Comparison of ENCODE assay signal across 22 cellular contexts in the genomic region with DNA sequence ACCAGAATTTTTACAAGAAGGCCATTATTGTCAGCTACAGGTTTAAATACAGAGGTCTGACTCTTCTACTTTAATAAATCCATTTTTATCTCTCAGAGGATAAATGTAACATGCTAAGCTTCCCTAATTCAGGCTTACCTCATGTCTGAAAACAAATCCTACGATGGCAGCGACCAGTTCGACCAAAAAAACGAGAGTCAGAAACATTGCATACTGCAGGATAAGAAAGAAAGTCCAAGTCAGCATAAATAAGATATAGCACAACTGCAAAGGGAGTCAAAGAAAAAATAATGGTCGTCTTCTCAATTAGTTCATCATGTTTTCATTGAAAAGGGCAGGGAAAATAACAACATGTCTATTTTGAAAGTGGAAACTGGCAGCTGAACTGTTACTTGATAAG. TPM values are rescaled to one million over a fixed set of nuclear protein-coding genes. Genes with fewer than 3 reads are reported as not detected.
A peak's percentile ranks its signal among the peaks of the same experiment; 100 is the strongest.
DNase-seq lines count a peak whose midpoint lies in the region; ATAC-seq and TF ChIP-seq lines count a peak whose summit lies in the region.
"Had no signal": no experiment of that assay in that cellular context is flagged by ENCODE, and none has a peak within 500 bp of the region (broad histone marks: within the 10 kb centered on the region; RNA-seq: fewer than 3 reads in every experiment).

No MANE protein-coding gene starts in this region.

- H3K9me2 ChIP-seq in PC-3 (replicated peaks; ENCODE audit: low read length), result no peaks in the 10 kb centered on the region

- POLR2A ChIA-PET in Caco-2 (lab: Charles Lee) (no interaction called here), PC-3 (lab: Charles Lee; ENCODE audit: unreplicated experiment) (no interaction called here)

- H3K9ac ChIP-seq in PC-3 (ENCODE audit: low read length), result no peak overlapping the region

- no peaks in the 10 kb centered on the region for H3K27me3 Mint-ChIP-seq in Caco-2 (ENCODE audit: insufficient read depth, unreplicated experiment)
- no peaks in the 10 kb centered on the region for H3K27me3 Mint-ChIP-seq in glutamatergic neuron (ENCODE audit: unreplicated experiment)
- peaks cover 13% of the 10 kb centered on the region for H3K27me3 Mint-ChIP-seq in activated T-helper 1 cell treated with anti-CD3 and anti-CD28 coated beads, Interleukin-12 subunit alpha, Interleukin-12 subunit beta, Interleukin-2, Interleukin-4 antibody, amounts not matched to agents 30 ng/mL and 10 ng/mL and 1 ng/mL, durations not matched to agents 14 hours and 24 hours and 36 hours (ENCODE audit: insufficient read depth)

- H3K4me3 ChIP-seq in Caco-2 (ENCODE audit: low read depth, low read length) (peak overlapping the region; percentile 81; the same call in 1 of the 2 replicates), PC-3 (ENCODE audit: low read length) (peak overlapping the region; percentile 84), osteoblast (ENCODE audit: insufficient read depth, low read length) (no peak overlapping the region)

- H3K4me1 Mint-ChIP-seq in Caco-2 (ENCODE audit: low read depth, unreplicated experiment) (peaks cover 16% of the 10 kb centered on the region), glutamatergic neuron (ENCODE audit: low read depth, unreplicated experiment) (peaks cover 6% of the 10 kb centered on the region)
- peaks cover 9% of the 10 kb centered on the region for H3K4me1 Mint-ChIP-seq in activated T-helper 1 cell treated with anti-CD3 and anti-CD28 coated beads, Interleukin-12 subunit alpha, Interleukin-12 subunit beta, Interleukin-2, Interleukin-4 antibody, amounts not matched to agents 30 ng/mL and 10 ng/mL and 1 ng/mL, durations not matched to agents 14 hours and 24 hours and 36 hours (ENCODE audit: low read depth)

- no peak for DNase-seq in Caco-2
- DNase-seq in PC-3, result no peak
- DNase-seq in glutamatergic neuron, result no peak
- peak; percentile 55 for DNase-seq in osteoblast (ENCODE audit: insufficient read length, low spot score, missing footprints)
- DNase-seq in activated T-helper 1 cell treated with anti-CD3 and anti-CD28 coated beads, Interleukin-12 subunit alpha, Interleukin-12 subunit beta, Interleukin-2, Interleukin-4 antibody, amounts not matched to agents 30 ng/mL and 10 ng/mL and 1 ng/mL, durations not matched to agents 14 hours and 24 hours and 36 hours (ENCODE audit: low spot score), result no peak
- no peak for DNase-seq in KG1 (lab: John Stamatoyannopoulos, UW)
- no peak for DNase-seq in pons (ENCODE audit: low spot score)
- DNase-seq: activated CD4-positive, alpha-beta T cell treated with anti-CD3 and anti-CD28 coated beads for 48 hours; activated CD8-positive, alpha-beta memory T cell treated with anti-CD3 and anti-CD28 coated beads, Interleukin-2, amount 10 ng/mL, durations not matched to agents 7 days and 5 days; activated naive CD8-positive, alpha-beta T cell treated with anti-CD3 and anti-CD28 coated beads, Interleukin-2, amount 10 ng/mL, durations not matched to agents 7 days and 5 days; CD4-positive, CD25-positive, alpha-beta regulatory T cell; foreskin melanocyte; Kasumi-1; left colon; NCI-H1105; NCI-H524; pancreas; stimulated activated CD8-positive, alpha-beta memory T cell treated with anti-CD3 and anti-CD28 coated beads, Interleukin-4, amount 100 ng/mL, for 48 hours had no signal

- TF ChIP-seq CTCF in Caco-2 (IDR thresholded peaks at IDR 0.05; ENCODE audit: insufficient read depth in 1 of 2, low read depth in 1 of 2, low read length in 1 of 2, severe bottlenecking in 1 of 2, unreplicated experiment in 1 of 2) (no peak), PC-3 (conservative IDR thresholded peaks at IDR 0.05; ENCODE audit: low read depth, low read length) (no peak), glutamatergic neuron (IDR thresholded peaks at IDR 0.05; ENCODE audit: partially characterized antibody, unreplicated experiment) (no peak), osteoblast (IDR thresholded peaks at IDR 0.05; ENCODE audit: extremely low read depth, low read depth, low read length) (no peak)

- intact Hi-C loops in Caco-2 (cut with micrococcal nuclease; ENCODE audit: unreplicated experiment) (no loop called here), PC-3 (cut with micrococcal nuclease) (no loop called here)
- intact Hi-C loops in activated T-helper 1 cell treated with anti-CD3 and anti-CD28 coated beads, Interleukin-12 subunit alpha, Interleukin-12 subunit beta, Interleukin-2, Interleukin-4 antibody, amounts not matched to agents 30 ng/mL and 10 ng/mL and 1 ng/mL, durations not matched to agents 14 hours and 24 hours and 36 hours (cut with micrococcal nuclease), result no loop called here

- H3K4me1 ChIP-seq in Caco-2, result peaks cover 5% of the 10 kb centered on the region
- H3K4me1 ChIP-seq in PC-3 (ENCODE audit: insufficient read depth, low read length), result peaks cover 12% of the 10 kb centered on the region
- H3K4me1 ChIP-seq in osteoblast (ENCODE audit: insufficient read depth, low read length), result peaks cover 12% of the 10 kb centered on the region
- H3K4me1 ChIP-seq: pancreas had no signal

- H3K36me3 ChIP-seq in Caco-2 (ENCODE audit: control insufficient read depth, insufficient read depth, low read length) (no peaks in the 10 kb centered on the region), PC-3 (ENCODE audit: low read depth, low read length) (0 out of 2 replicates have a peak, but pooled peaks cover 4% of the 10 kb centered on the region), osteoblast (ENCODE audit: insufficient read depth, low read length) (no peaks in the 10 kb centered on the region)
- H3K36me3 ChIP-seq: pancreas had no signal

- ATAC-seq in PC-3, result no peak
- ATAC-seq in HG03439 (IDR thresholded peaks at IDR 0.05; ENCODE audit: unreplicated experiment), result no peak
- ATAC-seq: activated CD8-positive, alpha-beta memory T cell treated with anti-CD3 and anti-CD28 coated beads, Interleukin-2, amount 10 ng/mL, durations not matched to agents 7 days and 5 days; pancreas had no signal

- BruUV-seq in Caco-2 (replicated peaks; lab: Mats Ljungman, UMichigan) (no TSS peak), PC-3 (replicated peaks; lab: Mats Ljungman, UMichigan) (no TSS peak)

- H3K36me3 Mint-ChIP-seq in Caco-2 (ENCODE audit: insufficient read depth, unreplicated experiment) (peaks cover 30% of the 10 kb centered on the region), glutamatergic neuron (ENCODE audit: unreplicated experiment) (no peaks in the 10 kb centered on the region)
- peaks cover 2% of the 10 kb centered on the region for H3K36me3 Mint-ChIP-seq in activated T-helper 1 cell treated with anti-CD3 and anti-CD28 coated beads, Interleukin-12 subunit alpha, Interleukin-12 subunit beta, Interleukin-2, Interleukin-4 antibody, amounts not matched to agents 30 ng/mL and 10 ng/mL and 1 ng/mL, durations not matched to agents 14 hours and 24 hours and 36 hours (ENCODE audit: low read depth)
- H3K36me3 Mint-ChIP-seq: activated CD8-positive, alpha-beta memory T cell treated with anti-CD3 and anti-CD28 coated beads, Interleukin-2, amount 10 ng/mL, durations not matched to agents 7 days and 5 days; activated naive CD8-positive, alpha-beta T cell treated with anti-CD3 and anti-CD28 coated beads, Interleukin-2, amount 10 ng/mL, durations not matched to agents 7 days and 5 days; CD4-positive, CD25-positive, alpha-beta regulatory T cell had no signal

- H3K9me3 ChIP-seq in Caco-2 (no peaks in the 10 kb centered on the region), PC-3 (ENCODE audit: low read length) (no peaks in the 10 kb centered on the region), osteoblast (ENCODE audit: low read depth, low read length) (no peaks in the 10 kb centered on the region)
- H3K9me3 ChIP-seq: pancreas had no signal

- H3K79me2 ChIP-seq in PC-3 (ENCODE audit: low read length) (peaks cover 18% of the 10 kb centered on the region), osteoblast (ENCODE audit: insufficient read depth, low read length) (no peaks in the 10 kb centered on the region)

- H2AFZ ChIP-seq in PC-3 (ENCODE audit: low read length), result no peak overlapping the region
- no peak overlapping the region for H2AFZ ChIP-seq in osteoblast (ENCODE audit: low read length)

- H3K4me3 Mint-ChIP-seq in Caco-2 (ENCODE audit: unreplicated experiment) (peak overlapping the region; percentile 78), glutamatergic neuron (ENCODE audit: unreplicated experiment) (peak overlapping the region; percentile 95)
- H3K4me3 Mint-ChIP-seq in activated T-helper 1 cell treated with anti-CD3 and anti-CD28 coated beads, Interleukin-12 subunit alpha, Interleukin-12 subunit beta, Interleukin-2, Interleukin-4 antibody, amounts not matched to agents 30 ng/mL and 10 ng/mL and 1 ng/mL, durations not matched to agents 14 hours and 24 hours and 36 hours, result no peak overlapping the region
- H3K4me3 Mint-ChIP-seq: activated CD8-positive, alpha-beta memory T cell treated with anti-CD3 and anti-CD28 coated beads, Interleukin-2, amount 10 ng/mL, durations not matched to agents 7 days and 5 days had no signal

- H4K20me1 ChIP-seq in PC-3 (ENCODE audit: low read length), result no peaks in the 10 kb centered on the region
- H4K20me1 ChIP-seq in osteoblast (ENCODE audit: insufficient read depth, low read length), result no peaks in the 10 kb centered on the region

- H3K27me3 ChIP-seq in Caco-2 (replicated peaks; ENCODE audit: control insufficient read depth, insufficient read depth, low read length) (no peaks in the 10 kb centered on the region), PC-3 (ENCODE audit: low read length) (no peaks in the 10 kb centered on the region), osteoblast (ENCODE audit: insufficient read depth, low read length) (peaks cover 12% of the 10 kb centered on the region)

- H3K27ac ChIP-seq in PC-3 (ENCODE audit: low read length) (no peak overlapping the region), osteoblast (ENCODE audit: low read depth, low read length) (no peak overlapping the region)
- H3K27ac ChIP-seq: pancreas had no signal

- peak overlapping the region; percentile 91 for H3K4me2 ChIP-seq in PC-3 (ENCODE audit: low read length)
- peak overlapping the region; percentile 83 for H3K4me2 ChIP-seq in osteoblast (ENCODE audit: insufficient read depth, low read length)

- H3K27ac Mint-ChIP-seq in Caco-2 (ENCODE audit: unreplicated experiment), result peak overlapping the region; percentile 93
- peak overlapping the region; percentile 38 for H3K27ac Mint-ChIP-seq in glutamatergic neuron (ENCODE audit: unreplicated experiment)
- H3K27ac Mint-ChIP-seq in activated T-helper 1 cell treated with anti-CD3 and anti-CD28 coated beads, Interleukin-12 subunit alpha, Interleukin-12 subunit beta, Interleukin-2, Interleukin-4 antibody, amounts not matched to agents 30 ng/mL and 10 ng/mL and 1 ng/mL, durations not matched to agents 14 hours and 24 hours and 36 hours, result no peak overlapping the region
- H3K27ac Mint-ChIP-seq: activated CD8-positive, alpha-beta memory T cell treated with anti-CD3 and anti-CD28 coated beads, Interleukin-2, amount 10 ng/mL, durations not matched to agents 7 days and 5 days; activated naive CD8-positive, alpha-beta T cell treated with anti-CD3 and anti-CD28 coated beads, Interleukin-2, amount 10 ng/mL, durations not matched to agents 7 days and 5 days; activated T-helper 2 cell treated with anti-CD3 and anti-CD28 coated beads, Interferon-gamma antibody, Interleukin-2, Interleukin-4, amounts not matched to agents 10 μg/mL and 5 μg/mL and 100 μg/mL, durations not matched to agents 14 hours and 24 hours and 36 hours; CD4-positive, CD25-positive, alpha-beta regulatory T cell had no signal

- CTCF ChIA-PET in Caco-2 (lab: Charles Lee) (no interaction called here), PC-3 (lab: Charles Lee) (no interaction called here)

- no peaks in the 10 kb centered on the region for H3F3A ChIP-seq in PC-3 (ENCODE audit: low read length, unreplicated experiment)

- H3K9me3 Mint-ChIP-seq in Caco-2 (ENCODE audit: unreplicated experiment) (no peaks in the 10 kb centered on the region), glutamatergic neuron (ENCODE audit: unreplicated experiment) (no peaks in the 10 kb centered on the region)
- no peaks in the 10 kb centered on the region for H3K9me3 Mint-ChIP-seq in activated T-helper 1 cell treated with anti-CD3 and anti-CD28 coated beads, Interleukin-12 subunit alpha, Interleukin-12 subunit beta, Interleukin-2, Interleukin-4 antibody, amounts not matched to agents 30 ng/mL and 10 ng/mL and 1 ng/mL, durations not matched to agents 14 hours and 24 hours and 36 hours
- H3K9me3 Mint-ChIP-seq: activated naive CD8-positive, alpha-beta T cell treated with anti-CD3 and anti-CD28 coated beads, Interleukin-2, amount 10 ng/mL, durations not matched to agents 7 days and 5 days; activated T-helper 2 cell treated with anti-CD3 and anti-CD28 coated beads, Interferon-gamma antibody, Interleukin-2, Interleukin-4, amounts not matched to agents 10 μg/mL and 5 μg/mL and 100 μg/mL, durations not matched to agents 14 hours and 24 hours and 36 hours had no signal

RNA-seq across cellular contexts. Expression of a gene that starts 1.6 kb away (rescaled TPM):
- 135 and 137 TPM in 2 replicates for total RNA-seq in Caco-2 (2022)
- total RNA-seq in PC-3 (2014; rRNA removed), result 35.2 and 47.4 TPM in 2 replicates
- 25.7 TPM for total RNA-seq in glutamatergic neuron (ENCODE audit: unreplicated experiment)
- total RNA-seq in osteoblast, result 37.3 and 38.0 TPM in 2 replicates
- not detected in 2 replicates for total RNA-seq in activated T-helper 1 cell treated with anti-CD3 and anti-CD28 coated beads, Interleukin-12 subunit alpha, Interleukin-12 subunit beta, Interleukin-2, Interleukin-4 antibody, amounts not matched to agents 30 ng/mL and 10 ng/mL and 1 ng/mL, durations not matched to agents 14 hours and 24 hours and 36 hours
- total RNA-seq: activated CD8-positive, alpha-beta memory T cell treated with anti-CD3 and anti-CD28 coated beads, Interleukin-2, amount 10 ng/mL, durations not matched to agents 7 days and 5 days; activated T-helper 2 cell treated with anti-CD3 and anti-CD28 coated beads, Interferon-gamma antibody, Interleukin-2, Interleukin-4, amounts not matched to agents 10 μg/mL and 5 μg/mL and 100 μg/mL, durations not matched to agents 14 hours and 24 hours and 36 hours had no signal

RNA-seq across cellular contexts. Expression of a gene that starts 9.0 kb away (rescaled TPM):
- total RNA-seq in Caco-2 (2022), result 3.6 and 5.3 TPM in 2 replicates
- total RNA-seq in PC-3 (2014; rRNA removed), result 12.2 and 19.3 TPM in 2 replicates
- not detected for total RNA-seq in glutamatergic neuron (ENCODE audit: unreplicated experiment)
- total RNA-seq in osteoblast, result 36.9 and 38.6 TPM in 2 replicates
- total RNA-seq in activated T-helper 1 cell treated with anti-CD3 and anti-CD28 coated beads, Interleukin-12 subunit alpha, Interleukin-12 subunit beta, Interleukin-2, Interleukin-4 antibody, amounts not matched to agents 30 ng/mL and 10 ng/mL and 1 ng/mL, durations not matched to agents 14 hours and 24 hours and 36 hours, result not detected in 2 replicates
- total RNA-seq: activated CD8-positive, alpha-beta memory T cell treated with anti-CD3 and anti-CD28 coated beads, Interleukin-2, amount 10 ng/mL, durations not matched to agents 7 days and 5 days; activated naive CD8-positive, alpha-beta T cell treated with anti-CD3 and anti-CD28 coated beads, Interleukin-2, amount 10 ng/mL, durations not matched to agents 7 days and 5 days; activated T-helper 2 cell treated with anti-CD3 and anti-CD28 coated beads, Interferon-gamma antibody, Interleukin-2, Interleukin-4, amounts not matched to agents 10 μg/mL and 5 μg/mL and 100 μg/mL, durations not matched to agents 14 hours and 24 hours and 36 hours; CD4-positive, CD25-positive, alpha-beta regulatory T cell; mononuclear cell had no signal

RNA-seq across cellular contexts. Expression of a gene that starts 50.3 kb away (rescaled TPM):
- total RNA-seq in Caco-2 (2022), result not detected in 2 replicates
- total RNA-seq in PC-3 (2014; rRNA removed), result not detected in 2 replicates
- total RNA-seq in glutamatergic neuron (ENCODE audit: unreplicated experiment), result not detected
- not detected in 2 replicates for total RNA-seq in osteoblast
- not detected in 2 replicates for total RNA-seq in activated T-helper 1 cell treated with anti-CD3 and anti-CD28 coated beads, Interleukin-12 subunit alpha, Interleukin-12 subunit beta, Interleukin-2, Interleukin-4 antibody, amounts not matched to agents 30 ng/mL and 10 ng/mL and 1 ng/mL, durations not matched to agents 14 hours and 24 hours and 36 hours
- total RNA-seq: activated CD8-positive, alpha-beta memory T cell treated with anti-CD3 and anti-CD28 coated beads, Interleukin-2, amount 10 ng/mL, durations not matched to agents 7 days and 5 days; activated naive CD8-positive, alpha-beta T cell treated with anti-CD3 and anti-CD28 coated beads, Interleukin-2, amount 10 ng/mL, durations not matched to agents 7 days and 5 days; activated T-helper 2 cell treated with anti-CD3 and anti-CD28 coated beads, Interferon-gamma antibody, Interleukin-2, Interleukin-4, amounts not matched to agents 10 μg/mL and 5 μg/mL and 100 μg/mL, durations not matched to agents 14 hours and 24 hours and 36 hours; bronchial epithelial cell; CD4-positive, CD25-positive, alpha-beta regulatory T cell; mononuclear cell had no signal

Comparison
In these comparisons a context has a peak if more than half of its experiments do, and no peak if none do; other contexts are left out.
1. RNA of a gene that starts 1.6 kb away (total RNA-seq): 135 to 137 TPM in Caco-2, 35.2 to 47.4 TPM in PC-3, 37.3 to 38.0 TPM in osteoblast and 25.7 TPM in glutamatergic neuron (single experiment); not detected in activated T-helper 1 cell treated with anti-CD3 and anti-CD28 coated beads, Interleukin-12 subunit alpha, Interleukin-12 subunit beta, Interleukin-2, Interleukin-4 antibody, amounts not matched to agents 30 ng/mL and 10 ng/mL and 1 ng/mL, durations not matched to agents 14 hours and 24 hours and 36 hours; every median in the first group is over 10 times any median in the second.